23 cellular contexts compared by ENCODE assay signal in genomic region chr5:40540301-40540700, GRCh38.
"Had no signal": no experiment of that assay in that cellular context is flagged by ENCODE, and none has a peak within 500 bp of the region (broad histone marks: within the 10 kb centered on the region; RNA-seq: fewer than 3 reads in every experiment).

No MANE protein-coding gene starts in this region.

- H3K4me3 Mint-ChIP-seq: immature natural killer cell; mesothelial cell of epicardium; naive thymus-derived CD4-positive, alpha-beta T cell had no signal

- H3K9me3 ChIP-seq: esophagus muscularis mucosa, gastroesophageal sphincter, left lung, lower lobe of right lung had no signal

- H3K27me3 Mint-ChIP-seq: naive thymus-derived CD4-positive, alpha-beta T cell had no signal

- H3K4me1 Mint-ChIP-seq: immature natural killer cell, mesothelial cell of epicardium had no signal

- H3K27ac Mint-ChIP-seq: immature natural killer cell, mesothelial cell of epicardium had no signal

- ATAC-seq: foreskin keratinocyte; gastroesophageal sphincter; heart left ventricle; left lung; left ventricle myocardium superior; lower lobe of right lung; naive thymus-derived CD4-positive, alpha-beta T cell had no signal

- H3K4me3 ChIP-seq: coronary artery, dorsolateral prefrontal cortex, esophagus muscularis mucosa, gastroesophageal sphincter, heart left ventricle, hepatocyte, left lung, lower lobe of right lung had no signal

- FAIRE-seq: endothelial cell of umbilical vein, frontal cortex, kidney had no signal

- H3K36me3 Mint-ChIP-seq: immature natural killer cell, mesothelial cell of epicardium had no signal

- H3K36me3 ChIP-seq: esophagus muscularis mucosa, gastroesophageal sphincter, heart left ventricle, left lung, lower lobe of right lung had no signal

- H3K4me1 ChIP-seq: esophagus muscularis mucosa, foreskin keratinocyte, gastroesophageal sphincter, heart left ventricle, left lung, lower lobe of right lung had no signal

- DNase-seq: dermis blood vessel endothelial cell; dorsolateral prefrontal cortex; effector CD4-positive, alpha-beta T cell; effector memory CD4-positive, alpha-beta T cell; foreskin keratinocyte; heart left ventricle; hypothalamus; immature natural killer cell; islet precursor cell; kidney; kidney glomerular epithelial cell; left lung; left ventricle myocardium superior; lower lobe of right lung; mesenchymal stem cell; naive thymus-derived CD4-positive, alpha-beta T cell had no signal
